1 cellular context compared by ENCODE assay signal in the genomic region with DNA sequence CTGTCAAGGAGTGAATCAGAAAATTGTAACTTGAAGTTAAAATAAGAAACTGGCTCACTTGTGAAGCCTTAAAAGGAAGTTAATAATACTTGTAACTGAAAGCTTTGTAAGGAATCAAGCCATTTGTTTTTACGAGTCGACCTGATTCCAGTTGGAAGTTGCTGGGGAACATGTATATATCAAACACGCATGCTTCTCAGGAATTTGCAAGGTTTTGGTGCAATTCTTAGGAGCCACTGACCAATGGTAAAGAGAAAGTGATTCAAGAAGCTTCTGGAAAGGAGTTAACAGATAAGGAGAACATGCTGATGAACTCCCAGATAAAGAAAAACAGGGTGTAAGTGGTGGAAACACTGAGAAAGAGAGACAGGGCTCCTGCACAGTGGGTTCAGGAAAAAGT.
TF ChIP-seq lines count a peak whose summit lies in the region.

No MANE protein-coding gene starts in this region.

TF ChIP-seq in WTC11, 78 proteins besides CTCF, POLR2A, EP300 and RAD21:
- TF ChIP-seq FOXJ3 (CRISPR knock-in tag; IDR thresholded peaks at IDR 0.05; ENCODE audit: borderline replicate concordance) = no peak
- TF ChIP-seq, protein P1, sequence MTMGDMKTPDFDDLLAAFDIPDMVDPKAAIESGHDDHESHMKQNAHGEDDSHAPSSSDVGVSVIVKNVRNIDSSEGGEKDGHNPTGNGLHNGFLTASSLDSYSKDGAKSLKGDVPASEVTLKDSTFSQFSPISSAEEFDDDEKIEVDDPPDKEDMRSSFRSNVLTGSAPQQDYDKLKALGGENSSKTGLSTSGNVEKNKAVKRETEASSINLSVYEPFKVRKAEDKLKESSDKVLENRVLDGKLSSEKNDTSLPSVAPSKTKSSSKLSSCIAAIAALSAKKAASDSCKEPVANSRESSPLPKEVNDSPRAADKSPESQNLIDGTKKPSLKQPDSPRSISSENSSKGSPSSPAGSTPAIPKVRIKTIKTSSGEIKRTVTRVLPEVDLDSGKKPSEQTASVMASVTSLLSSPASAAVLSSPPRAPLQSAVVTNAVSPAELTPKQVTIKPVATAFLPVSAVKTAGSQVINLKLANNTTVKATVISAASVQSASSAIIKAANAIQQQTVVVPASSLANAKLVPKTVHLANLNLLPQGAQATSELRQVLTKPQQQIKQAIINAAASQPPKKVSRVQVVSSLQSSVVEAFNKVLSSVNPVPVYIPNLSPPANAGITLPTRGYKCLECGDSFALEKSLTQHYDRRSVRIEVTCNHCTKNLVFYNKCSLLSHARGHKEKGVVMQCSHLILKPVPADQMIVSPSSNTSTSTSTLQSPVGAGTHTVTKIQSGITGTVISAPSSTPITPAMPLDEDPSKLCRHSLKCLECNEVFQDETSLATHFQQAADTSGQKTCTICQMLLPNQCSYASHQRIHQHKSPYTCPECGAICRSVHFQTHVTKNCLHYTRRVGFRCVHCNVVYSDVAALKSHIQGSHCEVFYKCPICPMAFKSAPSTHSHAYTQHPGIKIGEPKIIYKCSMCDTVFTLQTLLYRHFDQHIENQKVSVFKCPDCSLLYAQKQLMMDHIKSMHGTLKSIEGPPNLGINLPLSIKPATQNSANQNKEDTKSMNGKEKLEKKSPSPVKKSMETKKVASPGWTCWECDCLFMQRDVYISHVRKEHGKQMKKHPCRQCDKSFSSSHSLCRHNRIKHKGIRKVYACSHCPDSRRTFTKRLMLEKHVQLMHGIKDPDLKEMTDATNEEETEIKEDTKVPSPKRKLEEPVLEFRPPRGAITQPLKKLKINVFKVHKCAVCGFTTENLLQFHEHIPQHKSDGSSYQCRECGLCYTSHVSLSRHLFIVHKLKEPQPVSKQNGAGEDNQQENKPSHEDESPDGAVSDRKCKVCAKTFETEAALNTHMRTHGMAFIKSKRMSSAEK (CRISPR knock-in tag; IDR thresholded peaks at IDR 0.05; ENCODE audit: borderline replicate concordance) = no peak
- TF ChIP-seq, protein P2, sequence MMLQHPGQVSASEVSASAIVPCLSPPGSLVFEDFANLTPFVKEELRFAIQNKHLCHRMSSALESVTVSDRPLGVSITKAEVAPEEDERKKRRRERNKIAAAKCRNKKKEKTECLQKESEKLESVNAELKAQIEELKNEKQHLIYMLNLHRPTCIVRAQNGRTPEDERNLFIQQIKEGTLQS (CRISPR knock-in tag; conservative IDR thresholded peaks at IDR 0.05) = no peak
- TF ChIP-seq, protein P3, sequence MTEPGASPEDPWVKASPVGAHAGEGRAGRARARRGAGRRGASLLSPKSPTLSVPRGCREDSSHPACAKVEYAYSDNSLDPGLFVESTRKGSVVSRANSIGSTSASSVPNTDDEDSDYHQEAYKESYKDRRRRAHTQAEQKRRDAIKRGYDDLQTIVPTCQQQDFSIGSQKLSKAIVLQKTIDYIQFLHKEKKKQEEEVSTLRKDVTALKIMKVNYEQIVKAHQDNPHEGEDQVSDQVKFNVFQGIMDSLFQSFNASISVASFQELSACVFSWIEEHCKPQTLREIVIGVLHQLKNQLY (CRISPR knock-in tag; IDR thresholded peaks at IDR 0.05) = no peak
- no peak for TF ChIP-seq SMAD4 (CRISPR knock-in tag; IDR thresholded peaks at IDR 0.05)
- TF ChIP-seq RORB (CRISPR knock-in tag; IDR thresholded peaks at IDR 0.05) = no peak
- no peak for TF ChIP-seq ZNF416 (CRISPR knock-in tag; IDR thresholded peaks at IDR 0.05)
- TF ChIP-seq, protein P4, sequence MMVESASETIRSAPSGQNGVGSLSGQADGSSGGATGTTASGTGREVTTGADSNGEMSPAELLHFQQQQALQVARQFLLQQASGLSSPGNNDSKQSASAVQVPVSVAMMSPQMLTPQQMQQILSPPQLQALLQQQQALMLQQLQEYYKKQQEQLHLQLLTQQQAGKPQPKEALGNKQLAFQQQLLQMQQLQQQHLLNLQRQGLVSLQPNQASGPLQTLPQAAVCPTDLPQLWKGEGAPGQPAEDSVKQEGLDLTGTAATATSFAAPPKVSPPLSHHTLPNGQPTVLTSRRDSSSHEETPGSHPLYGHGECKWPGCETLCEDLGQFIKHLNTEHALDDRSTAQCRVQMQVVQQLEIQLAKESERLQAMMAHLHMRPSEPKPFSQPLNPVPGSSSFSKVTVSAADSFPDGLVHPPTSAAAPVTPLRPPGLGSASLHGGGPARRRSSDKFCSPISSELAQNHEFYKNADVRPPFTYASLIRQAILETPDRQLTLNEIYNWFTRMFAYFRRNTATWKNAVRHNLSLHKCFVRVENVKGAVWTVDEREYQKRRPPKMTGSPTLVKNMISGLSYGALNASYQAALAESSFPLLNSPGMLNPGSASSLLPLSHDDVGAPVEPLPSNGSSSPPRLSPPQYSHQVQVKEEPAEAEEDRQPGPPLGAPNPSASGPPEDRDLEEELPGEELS (CRISPR knock-in tag; IDR thresholded peaks at IDR 0.05) = no peak
- no peak for TF ChIP-seq GTF2I (CRISPR knock-in tag; conservative IDR thresholded peaks at IDR 0.05)
- no peak for TF ChIP-seq FOXP1 (CRISPR knock-in tag; IDR thresholded peaks at IDR 0.05; ENCODE audit: borderline replicate concordance)
TF ChIP-seq in WTC11: peak in this region for 0.
